18 cellular contexts compared by ENCODE assay signal in the genomic region with DNA sequence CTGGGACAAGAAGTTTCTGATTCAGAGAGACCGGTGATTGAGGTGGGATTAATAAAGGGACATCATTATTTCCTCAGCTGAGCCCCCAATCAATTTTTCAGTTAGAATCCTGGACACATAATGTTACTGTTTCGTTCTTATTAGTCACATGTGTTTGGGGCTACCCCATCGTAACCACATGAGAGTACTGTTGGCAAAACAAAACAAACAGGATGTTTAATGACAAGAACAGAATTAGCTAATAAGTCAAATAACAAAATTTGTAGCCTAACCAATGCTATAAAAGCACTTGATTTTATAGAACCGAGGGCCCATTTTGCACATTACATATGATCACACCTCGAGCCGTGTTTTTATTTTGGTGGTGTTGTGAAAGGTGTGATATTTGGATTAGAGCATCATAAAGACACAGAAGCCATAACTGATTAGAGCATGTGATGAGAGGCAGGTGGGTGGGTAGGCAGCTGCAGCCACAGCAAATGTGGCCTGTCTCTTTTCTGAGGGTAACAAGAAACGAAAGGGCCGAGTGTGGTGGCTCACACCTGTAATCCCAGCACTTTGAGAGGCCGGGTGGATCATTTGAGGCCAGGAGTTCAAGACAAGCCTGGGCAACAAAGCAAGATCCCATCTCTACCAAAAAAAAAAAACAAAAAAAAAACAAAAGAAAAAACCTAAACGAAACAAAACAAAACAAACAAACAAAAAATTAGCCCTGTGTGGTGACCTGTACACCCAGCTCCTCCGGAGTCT. TPM values are rescaled to one million over a fixed set of nuclear protein-coding genes. Genes with fewer than 3 reads are reported as not detected.
DNase-seq lines count a peak whose midpoint lies in the region; ATAC-seq and TF ChIP-seq lines count a peak whose summit lies in the region.
"Had no signal": no experiment of that assay in that cellular context is flagged by ENCODE, and none has a peak within 500 bp of the region (broad histone marks: within the 10 kb centered on the region; RNA-seq: fewer than 3 reads in every experiment).

No MANE protein-coding gene starts in this region.

- H3K36me3 ChIP-seq in CD8-positive, alpha-beta T cell (ENCODE audit: insufficient read depth, low read length) = no peaks in the 10 kb centered on the region
- H3K36me3 ChIP-seq: prostate gland had no signal

- no peaks in the 10 kb centered on the region for H3K36me3 Mint-ChIP-seq in CD8-positive, alpha-beta T cell

- DNase-seq in GM13977 (ENCODE audit: low spot score) (peak; percentile 67), Kasumi-1 (lab: John Stamatoyannopoulos, UW) (no peak), NCI-H1417 treated with DMSO at 0.1 percent for 48 hours (lab: John Stamatoyannopoulos, UW) (no peak), NCI-H2081 treated with DMSO at 0.1 percent for 48 hours (lab: John Stamatoyannopoulos, UW) (no peak)
- DNase-seq in CD8-positive, alpha-beta T cell = no peak
- DNase-seq: activated CD4-positive, alpha-beta T cell treated with anti-CD3 and anti-CD28 coated beads, Interleukin-2, amount 50 U/mL, for 48 hours; effector memory CD4-positive, alpha-beta T cell; foreskin melanocyte; immature natural killer cell; NCI-H1092; NCI-H524; stimulated activated CD8-positive, alpha-beta memory T cell treated with anti-CD3 and anti-CD28 coated beads, Interleukin-4, amount 100 ng/mL, for 48 hours had no signal

- H3K27ac Mint-ChIP-seq in CD8-positive, alpha-beta T cell = no peak overlapping the region
- H3K27ac Mint-ChIP-seq: immature natural killer cell had no signal

- H3K9me3 Mint-ChIP-seq in CD8-positive, alpha-beta T cell = no peaks in the 10 kb centered on the region

- POLR2A ChIA-PET in CD8-positive, alpha-beta T cell (lab: Charles Lee) = interaction anchor here (0.6 kb wide), 1 partner anchor 1300 kb away, joined by 4 read pairs; no protein-coding TSS in a partner anchor

- intact Hi-C loops in CD8-positive, alpha-beta T cell (cut with DNase I, micrococcal nuclease) = no loop called here

- no peak overlapping the region for H3K27ac ChIP-seq in CD8-positive, alpha-beta T cell (ENCODE audit: low read depth, low read length)
- H3K27ac ChIP-seq: prostate gland had no signal

- no peaks in the 10 kb centered on the region for H3K27me3 ChIP-seq in CD8-positive, alpha-beta T cell (ENCODE audit: insufficient read depth, low read length)

- peaks cover 36% of the 10 kb centered on the region for H3K27me3 Mint-ChIP-seq in CD8-positive, alpha-beta T cell (ENCODE audit: low read depth)

- no peak overlapping the region for H3K4me3 ChIP-seq in CD8-positive, alpha-beta T cell (ENCODE audit: low read depth, low read length)
- H3K4me3 ChIP-seq: prostate gland had no signal

- peaks cover 9% of the 10 kb centered on the region for H3K4me1 Mint-ChIP-seq in CD8-positive, alpha-beta T cell (ENCODE audit: low read depth)

- H3K4me3 Mint-ChIP-seq in CD8-positive, alpha-beta T cell = no peak overlapping the region
- H3K4me3 Mint-ChIP-seq: immature natural killer cell had no signal

- in situ Hi-C loops in GM13977 (cut with MboI; ENCODE audit: low pct_unique_long_range_greater_than_20kb, low sequenced_read_pairs, unreplicated experiment) = no loop called here

- H3K9me3 ChIP-seq in CD8-positive, alpha-beta T cell (ENCODE audit: low read length) = no peaks in the 10 kb centered on the region
- H3K9me3 ChIP-seq: prostate gland had no signal

- H3K4me1 ChIP-seq in CD8-positive, alpha-beta T cell (ENCODE audit: insufficient read depth, low read length) = no peaks in the 10 kb centered on the region

- CTCF ChIA-PET in CD8-positive, alpha-beta T cell (lab: Charles Lee) = interaction anchor here (0.5 kb wide), 1 partner anchor 1207 kb away, joined by 3 read pairs; no protein-coding TSS in a partner anchor

- peak; percentile 38 for ATAC-seq in GM19455 (IDR thresholded peaks at IDR 0.05; ENCODE audit: unreplicated experiment)
- ATAC-seq in HG02798 (IDR thresholded peaks at IDR 0.05; ENCODE audit: poor library complexity, unreplicated experiment) = peak; percentile 45
- ATAC-seq in HG03520 (IDR thresholded peaks at IDR 0.05; ENCODE audit: unreplicated experiment) = peak; percentile 35
- no peak for ATAC-seq in CD8-positive, alpha-beta T cell

- no peak for TF ChIP-seq CTCF in GM13977 (IDR thresholded peaks at IDR 0.05; ENCODE audit: extremely low read depth, insufficient read depth, missing control alignments)
- no peak for TF ChIP-seq CTCF in CD8-positive, alpha-beta T cell (IDR thresholded peaks at IDR 0.05)

RNA-seq across cellular contexts. Expression of a gene that starts 1.8 kb away (rescaled TPM):
- total RNA-seq in CD8-positive, alpha-beta T cell = not detected
- total RNA-seq: A673, astrocyte had no signal
